In the genomic region with DNA sequence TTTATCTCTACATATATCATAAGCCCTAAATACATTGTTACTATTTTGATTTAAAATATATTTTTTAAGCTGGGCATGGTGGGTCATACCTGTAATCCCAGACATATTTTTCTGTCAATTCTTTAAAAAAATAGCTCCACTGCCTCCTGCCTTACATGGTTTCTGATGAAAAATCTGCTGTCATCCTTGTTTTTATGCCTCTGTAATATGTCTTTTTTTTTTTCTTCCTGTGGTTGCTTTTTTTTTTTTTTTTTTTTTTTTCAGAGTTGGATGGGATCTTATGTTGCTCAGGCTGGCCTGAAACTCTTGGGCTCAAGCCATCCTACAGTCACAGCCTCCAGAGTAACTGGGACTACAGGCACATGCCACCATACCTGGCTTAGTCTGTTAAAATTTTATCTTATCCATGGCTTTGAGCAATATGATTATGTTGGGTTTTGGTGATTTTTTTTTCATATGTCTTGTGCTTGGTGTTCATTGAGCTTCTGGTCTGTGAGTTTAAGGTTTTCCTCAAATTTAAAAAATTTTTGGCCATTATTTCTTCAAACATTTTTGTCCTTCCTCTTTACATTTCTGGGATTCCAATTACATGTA, we compare ENCODE assay signal across 1 cellular context.
TF ChIP-seq lines count a peak whose summit lies in the region.

No MANE protein-coding gene starts in this region.

TF ChIP-seq in HEK293, 187 proteins besides CTCF, POLR2A, EP300 and RAD21:
- peak; percentile 88; the same call in 1 of the 2 replicates for TF ChIP-seq ZNF280D (tag by site-specific recombination; IDR thresholded peaks at IDR 0.05)
- TF ChIP-seq TRIM28 (IDR thresholded peaks at IDR 0.05; ENCODE audit: borderline replicate concordance, low read length) = peak; percentile 97
- TF ChIP-seq ZNF292 (tag by site-specific recombination; IDR thresholded peaks at IDR 0.05; ENCODE audit: borderline replicate concordance, low read depth) = no peak
- no peak for TF ChIP-seq ZNF658 (tag by site-specific recombination; IDR thresholded peaks at IDR 0.05)
- no peak for TF ChIP-seq SP2 (tag by site-specific recombination; IDR thresholded peaks at IDR 0.05)
- TF ChIP-seq, protein P1, sequence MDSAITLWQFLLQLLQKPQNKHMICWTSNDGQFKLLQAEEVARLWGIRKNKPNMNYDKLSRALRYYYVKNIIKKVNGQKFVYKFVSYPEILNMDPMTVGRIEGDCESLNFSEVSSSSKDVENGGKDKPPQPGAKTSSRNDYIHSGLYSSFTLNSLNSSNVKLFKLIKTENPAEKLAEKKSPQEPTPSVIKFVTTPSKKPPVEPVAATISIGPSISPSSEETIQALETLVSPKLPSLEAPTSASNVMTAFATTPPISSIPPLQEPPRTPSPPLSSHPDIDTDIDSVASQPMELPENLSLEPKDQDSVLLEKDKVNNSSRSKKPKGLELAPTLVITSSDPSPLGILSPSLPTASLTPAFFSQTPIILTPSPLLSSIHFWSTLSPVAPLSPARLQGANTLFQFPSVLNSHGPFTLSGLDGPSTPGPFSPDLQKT (IDR thresholded peaks at IDR 0.05; ENCODE audit: borderline replicate concordance, low read depth, low read length) = no peak
- peak; percentile 45 for TF ChIP-seq ZNF529 (tag by site-specific recombination; IDR thresholded peaks at IDR 0.05; ENCODE audit: insufficient replicate concordance)
- TF ChIP-seq, protein P2, sequence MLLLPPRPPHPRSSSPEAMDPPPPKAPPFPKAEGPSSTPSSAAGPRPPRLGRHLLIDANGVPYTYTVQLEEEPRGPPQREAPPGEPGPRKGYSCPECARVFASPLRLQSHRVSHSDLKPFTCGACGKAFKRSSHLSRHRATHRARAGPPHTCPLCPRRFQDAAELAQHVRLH (tag by site-specific recombination; IDR thresholded peaks at IDR 0.05) = no peak
- TF ChIP-seq ZNF747 (tag by site-specific recombination; IDR thresholded peaks at IDR 0.05) = no peak
- no peak for TF ChIP-seq ZNF449 (tag by site-specific recombination; IDR thresholded peaks at IDR 0.05)
- no peak for TF ChIP-seq ZNF629 (tag by site-specific recombination; IDR thresholded peaks at IDR 0.05)
- no peak for TF ChIP-seq ZNF785 (tag by site-specific recombination; IDR thresholded peaks at IDR 0.05)
- TF ChIP-seq SETDB1 (IDR thresholded peaks at IDR 0.05; ENCODE audit: insufficient read length, low read length) = peak; percentile 94
- no peak for TF ChIP-seq ZNF175 (tag by site-specific recombination; IDR thresholded peaks at IDR 0.05)
- TF ChIP-seq ZFP69B (tag by site-specific recombination; IDR thresholded peaks at IDR 0.05) = no peak
- TF ChIP-seq ZXDB (tag by site-specific recombination; IDR thresholded peaks at IDR 0.05) = no peak
- TF ChIP-seq ZNF792 (tag by site-specific recombination; IDR thresholded peaks at IDR 0.05) = no peak
- TF ChIP-seq ZNF302 (tag by site-specific recombination; IDR thresholded peaks at IDR 0.05; ENCODE audit: low read depth) = no peak
- TF ChIP-seq KLF10 (tag by site-specific recombination; IDR thresholded peaks at IDR 0.05) = no peak
- TF ChIP-seq ZNF202 (tag by site-specific recombination; IDR thresholded peaks at IDR 0.05; ENCODE audit: borderline replicate concordance) = no peak
- TF ChIP-seq ZNF174 (tag by site-specific recombination; IDR thresholded peaks at IDR 0.05) = no peak
- peak; percentile 82 for TF ChIP-seq ZNF610 (tag by site-specific recombination; IDR thresholded peaks at IDR 0.05; ENCODE audit: borderline replicate concordance)
- TF ChIP-seq, protein P3, sequence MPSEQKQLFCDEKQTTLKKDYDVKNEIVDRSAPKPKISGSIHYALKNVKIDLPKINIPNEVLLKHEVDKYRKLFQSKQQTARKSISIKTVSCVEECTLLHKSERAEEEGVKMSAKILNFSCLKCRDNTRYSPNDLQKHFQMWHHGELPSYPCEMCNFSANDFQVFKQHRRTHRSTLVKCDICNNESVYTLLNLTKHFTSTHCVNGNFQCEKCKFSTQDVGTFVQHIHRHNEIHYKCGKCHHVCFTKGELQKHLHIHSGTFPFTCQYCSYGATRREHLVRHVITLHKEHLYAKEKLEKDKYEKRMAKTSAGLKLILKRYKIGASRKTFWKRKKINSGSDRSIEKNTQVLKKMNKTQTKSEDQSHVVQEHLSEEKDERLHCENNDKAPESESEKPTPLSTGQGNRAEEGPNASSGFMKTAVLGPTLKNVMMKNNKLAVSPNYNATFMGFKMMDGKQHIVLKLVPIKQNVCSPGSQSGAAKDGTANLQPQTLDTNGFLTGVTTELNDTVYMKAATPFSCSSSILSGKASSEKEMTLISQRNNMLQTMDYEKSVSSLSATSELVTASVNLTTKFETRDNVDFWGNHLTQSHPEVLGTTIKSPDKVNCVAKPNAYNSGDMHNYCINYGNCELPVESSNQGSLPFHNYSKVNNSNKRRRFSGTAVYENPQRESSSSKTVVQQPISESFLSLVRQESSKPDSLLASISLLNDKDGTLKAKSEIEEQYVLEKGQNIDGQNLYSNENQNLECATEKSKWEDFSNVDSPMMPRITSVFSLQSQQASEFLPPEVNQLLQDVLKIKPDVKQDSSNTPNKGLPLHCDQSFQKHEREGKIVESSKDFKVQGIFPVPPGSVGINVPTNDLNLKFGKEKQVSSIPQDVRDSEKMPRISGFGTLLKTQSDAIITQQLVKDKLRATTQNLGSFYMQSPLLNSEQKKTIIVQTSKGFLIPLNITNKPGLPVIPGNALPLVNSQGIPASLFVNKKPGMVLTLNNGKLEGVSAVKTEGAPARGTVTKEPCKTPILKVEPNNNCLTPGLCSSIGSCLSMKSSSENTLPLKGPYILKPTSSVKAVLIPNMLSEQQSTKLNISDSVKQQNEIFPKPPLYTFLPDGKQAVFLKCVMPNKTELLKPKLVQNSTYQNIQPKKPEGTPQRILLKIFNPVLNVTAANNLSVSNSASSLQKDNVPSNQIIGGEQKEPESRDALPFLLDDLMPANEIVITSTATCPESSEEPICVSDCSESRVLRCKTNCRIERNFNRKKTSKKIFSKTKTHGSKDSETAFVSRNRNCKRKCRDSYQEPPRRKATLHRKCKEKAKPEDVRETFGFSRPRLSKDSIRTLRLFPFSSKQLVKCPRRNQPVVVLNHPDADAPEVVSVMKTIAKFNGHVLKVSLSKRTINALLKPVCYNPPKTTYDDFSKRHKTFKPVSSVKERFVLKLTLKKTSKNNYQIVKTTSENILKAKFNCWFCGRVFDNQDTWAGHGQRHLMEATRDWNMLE (tag by site-specific recombination; conservative IDR thresholded peaks at IDR 0.05; ENCODE audit: low read depth) = 0 out of 2 replicates have a peak, but pooled peaks have one; percentile 32
- 0 out of 2 replicates have a peak, but pooled peaks have one; percentile 48 for TF ChIP-seq ZNF626 (tag by site-specific recombination; IDR thresholded peaks at IDR 0.05)
- no peak for TF ChIP-seq ZNF335 (tag by site-specific recombination; conservative IDR thresholded peaks at IDR 0.05)
- TF ChIP-seq KLF7 (tag by site-specific recombination; IDR thresholded peaks at IDR 0.05; ENCODE audit: borderline replicate concordance) = no peak
- TF ChIP-seq ZNF624 (tag by site-specific recombination; IDR thresholded peaks at IDR 0.05) = no peak
- no peak for TF ChIP-seq ZNF350 (tag by site-specific recombination; IDR thresholded peaks at IDR 0.05)
- no peak for TF ChIP-seq PRDM1 (tag by site-specific recombination; IDR thresholded peaks at IDR 0.05)
- no peak for TF ChIP-seq ZBTB26 (tag by site-specific recombination; optimal IDR thresholded peaks at IDR 0.05)
- TF ChIP-seq ZNF548 (tag by site-specific recombination; IDR thresholded peaks at IDR 0.05) = no peak
- no peak for TF ChIP-seq SALL2 (tag by site-specific recombination; IDR thresholded peaks at IDR 0.05; ENCODE audit: borderline replicate concordance)
- TF ChIP-seq ZNF510 (tag by site-specific recombination; IDR thresholded peaks at IDR 0.05; ENCODE audit: insufficient replicate concordance) = peak; percentile 39
- TF ChIP-seq ZNF311 (tag by site-specific recombination; IDR thresholded peaks at IDR 0.05; ENCODE audit: borderline replicate concordance) = no peak
- no peak for TF ChIP-seq BCL11B (tag by site-specific recombination; IDR thresholded peaks at IDR 0.05; ENCODE audit: low read depth)
- no peak for TF ChIP-seq YY1 (tag by site-specific recombination; IDR thresholded peaks at IDR 0.05)
- no peak for TF ChIP-seq ZBTB21 (tag by site-specific recombination; IDR thresholded peaks at IDR 0.05)
- TF ChIP-seq ZNF2 (tag by site-specific recombination; IDR thresholded peaks at IDR 0.05) = 0 out of 2 replicates have a peak, but pooled peaks have one; percentile 42
- TF ChIP-seq ZNF423 (tag by site-specific recombination; IDR thresholded peaks at IDR 0.05) = no peak
- no peak for TF ChIP-seq ZNF623 (tag by site-specific recombination; IDR thresholded peaks at IDR 0.05)
- TF ChIP-seq ZNF768 (tag by site-specific recombination; IDR thresholded peaks at IDR 0.05) = no peak
- no peak for TF ChIP-seq GLI2 (tag by site-specific recombination; IDR thresholded peaks at IDR 0.05; ENCODE audit: borderline replicate concordance, low read depth)
- TF ChIP-seq ZNF549 (tag by site-specific recombination; IDR thresholded peaks at IDR 0.05) = peak; percentile 26; the same call in 1 of the 2 replicates
- TF ChIP-seq ZBTB6 (tag by site-specific recombination; IDR thresholded peaks at IDR 0.05) = no peak
- no peak for TF ChIP-seq ZNF416 (tag by site-specific recombination; IDR thresholded peaks at IDR 0.05)
- TF ChIP-seq, protein P4, sequence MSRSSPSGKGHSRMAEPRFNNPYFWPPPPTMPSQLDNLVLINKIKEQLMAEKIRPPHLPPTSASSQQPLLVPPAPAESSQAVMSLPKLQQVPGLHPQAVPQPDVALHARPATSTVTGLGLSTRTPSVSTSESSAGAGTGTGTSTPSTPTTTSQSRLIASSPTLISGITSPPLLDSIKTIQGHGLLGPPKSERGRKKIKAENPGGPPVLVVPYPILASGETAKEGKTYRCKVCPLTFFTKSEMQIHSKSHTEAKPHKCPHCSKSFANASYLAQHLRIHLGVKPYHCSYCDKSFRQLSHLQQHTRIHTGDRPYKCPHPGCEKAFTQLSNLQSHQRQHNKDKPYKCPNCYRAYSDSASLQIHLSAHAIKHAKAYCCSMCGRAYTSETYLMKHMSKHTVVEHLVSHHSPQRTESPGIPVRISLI (tag by site-specific recombination; IDR thresholded peaks at IDR 0.05) = peak; percentile 98
- peak; percentile 41; the same call in 1 of the 2 replicates for TF ChIP-seq ZNF558 (tag by site-specific recombination; IDR thresholded peaks at IDR 0.05)
- TF ChIP-seq ZNF560 (tag by site-specific recombination; IDR thresholded peaks at IDR 0.05; ENCODE audit: borderline replicate concordance) = no peak
